Comparison of ENCODE assay signal across 1 cellular context in the genomic region with DNA sequence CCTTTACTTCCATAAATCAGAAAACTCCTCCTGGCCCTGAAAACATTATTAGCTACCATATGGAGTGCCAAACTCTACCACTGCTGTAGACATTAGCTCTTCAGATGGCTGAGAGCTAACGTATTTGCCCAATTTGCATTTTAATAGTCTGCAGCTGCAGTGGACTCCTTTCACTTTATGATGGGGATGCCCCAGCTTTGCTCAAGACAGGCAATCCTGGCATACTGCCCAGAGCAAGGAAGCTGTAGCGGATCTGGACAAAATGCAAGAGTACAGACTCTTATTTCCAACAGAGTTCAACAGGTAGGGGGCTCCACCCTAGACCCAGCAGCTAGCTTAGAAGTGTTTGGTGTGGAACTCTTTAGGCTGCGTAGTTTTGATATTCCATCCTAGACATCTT.
TF ChIP-seq lines count a peak whose summit lies in the region.

No MANE protein-coding gene starts in this region.

TF ChIP-seq in IMR-90, 13 proteins besides CTCF, POLR2A, EP300 and RAD21 (continued from another document):
- no peak for TF ChIP-seq CHD1 (IDR thresholded peaks at IDR 0.05; ENCODE audit: low read depth, low read length)
